8 cellular contexts compared by ENCODE assay signal in genomic region chr19:8389891-8390616, GRCh38. TPM values are rescaled to one million over a fixed set of nuclear protein-coding genes. Genes with fewer than 3 reads are reported as not detected.
DNase-seq lines count a peak whose midpoint lies in the region; ATAC-seq and TF ChIP-seq lines count a peak whose summit lies in the region.

Gene RAB11B, plus strand, starts transcription at chr19:8390360. Its CDS starts 57 bp downstream, at chr19:8390417.

- H3K27me3 ChIP-seq in PC-3 (ENCODE audit: low read length) = no peaks in the 10 kb centered on the region
- H3K27me3 ChIP-seq in mononuclear cell (ENCODE audit: insufficient read depth, low read length) = no peaks in the 10 kb centered on the region

- DNase-seq in DMS114 treated with DMSO at 0.1 percent for 48 hours (lab: John Stamatoyannopoulos, UW; ENCODE audit: unreplicated experiment) (peak; percentile 98), PC-3 (peak; percentile 100), activated T-cell treated with anti-CD3 and anti-CD28 coated beads for 48 hours (ENCODE audit: low read depth) (peak; percentile 96), epithelial cell of esophagus (ENCODE audit: low read depth) (peak; percentile 100)
- peak; percentile 86 to 95 for DNase-seq in stimulated activated CD8-positive, alpha-beta memory T cell treated with anti-CD3 and anti-CD28 coated beads, Interleukin-4, amount 100 ng/mL, for 1 hour (ENCODE audit: low read depth in 2 of 2, low spot score in 1 of 2)

- peak within 1 kb of the TSS; percentile 98 for H3K9ac ChIP-seq in PC-3 (ENCODE audit: low read length)

- H3F3A ChIP-seq in PC-3 (ENCODE audit: low read length, unreplicated experiment) = peaks cover 4% of the 10 kb centered on the region

- H4K20me1 ChIP-seq in PC-3 (ENCODE audit: low read length) = peaks cover 22% of the 10 kb centered on the region

- CTCF ChIA-PET in PC-3 (lab: Charles Lee) = interaction anchor here (0.6 to 1.0 kb wide), 3 partner anchors 34 to 56 kb away, joined by 7 to 12 read pairs (median 7); no protein-coding TSS in a partner anchor

- no peaks in the 10 kb centered on the region for H3K9me2 ChIP-seq in PC-3 (replicated peaks; ENCODE audit: low read length)

- H3K4me3 ChIP-seq in PC-3 (ENCODE audit: low read length) (peak within 1 kb of the TSS; percentile 89), epithelial cell of esophagus (ENCODE audit: low read length) (peak within 1 kb of the TSS; percentile 74), mononuclear cell (ENCODE audit: low read length) (peak within 1 kb of the TSS; percentile 98)

- POLR2A ChIA-PET in PC-3 (lab: Charles Lee; ENCODE audit: unreplicated experiment) = interaction anchor here (0.6 to 0.7 kb wide), 5 partner anchors 37 to 207 kb away, joined by 3 to 22 read pairs (median 3); partner anchors contain the start of gene ZNF414

- TF ChIP-seq RAD21 in Ishikawa (IDR thresholded peaks at IDR 0.05; ENCODE audit: low read depth) = no peak

- H3K79me2 ChIP-seq in PC-3 (ENCODE audit: low read length) = peaks cover 38% of the 10 kb centered on the region

- BruUV-seq in PC-3 (replicated peaks; lab: Mats Ljungman, UMichigan) = no TSS peak

- H3K4me1 ChIP-seq in PC-3 (ENCODE audit: insufficient read depth, low read length) (peaks cover 39% of the 10 kb centered on the region), mononuclear cell (ENCODE audit: insufficient read depth, low read length) (peaks cover 21% of the 10 kb centered on the region)

- peak; percentile 88 for ATAC-seq in GM21576 (IDR thresholded peaks at IDR 0.05; ENCODE audit: unreplicated experiment)
- ATAC-seq in PC-3 = peak; percentile 93

- H2AFZ ChIP-seq in PC-3 (ENCODE audit: low read length) = peak within 1 kb of the TSS; percentile 83

- H3K9me3 ChIP-seq in PC-3 (ENCODE audit: low read length) = no peaks in the 10 kb centered on the region
- H3K9me3 ChIP-seq in mononuclear cell (ENCODE audit: low read depth, low read length) = no peaks in the 10 kb centered on the region

- no peaks in the 10 kb centered on the region for H3K36me3 ChIP-seq in PC-3 (ENCODE audit: low read depth, low read length)

- TF ChIP-seq EP300 in Ishikawa (IDR thresholded peaks at IDR 0.05; ENCODE audit: borderline replicate concordance) = no peak; the same call in 1 of the 2 replicates

- H3K27ac ChIP-seq in PC-3 (ENCODE audit: low read length) = peak within 1 kb of the TSS; percentile 94

- intact Hi-C loops in PC-3 (cut with micrococcal nuclease) = loop anchor here (1.0 to 2.0 kb wide), 3 partner anchors 28 to 71 kb away; no protein-coding TSS in a partner anchor

- TF ChIP-seq CTCF in PC-3 (conservative IDR thresholded peaks at IDR 0.05; ENCODE audit: low read depth, low read length) (no peak), epithelial cell of esophagus (IDR thresholded peaks at IDR 0.05; ENCODE audit: insufficient read depth, low read depth, low read length, missing control alignments) (no peak)

- H3K4me2 ChIP-seq in PC-3 (ENCODE audit: low read length) = peak within 1 kb of the TSS; percentile 96

TF ChIP-seq in Ishikawa, 13 proteins besides CTCF, POLR2A, EP300 and RAD21:
- TF ChIP-seq CREB1 (IDR thresholded peaks at IDR 0.05; ENCODE audit: low read depth) = peak; percentile 98
- TF ChIP-seq, protein P1, sequence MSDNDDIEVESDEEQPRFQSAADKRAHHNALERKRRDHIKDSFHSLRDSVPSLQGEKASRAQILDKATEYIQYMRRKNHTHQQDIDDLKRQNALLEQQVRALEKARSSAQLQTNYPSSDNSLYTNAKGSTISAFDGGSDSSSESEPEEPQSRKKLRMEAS (IDR thresholded peaks at IDR 0.05) = peak; percentile 26; the same call in 1 of the 2 replicates
- TF ChIP-seq, protein P2, sequence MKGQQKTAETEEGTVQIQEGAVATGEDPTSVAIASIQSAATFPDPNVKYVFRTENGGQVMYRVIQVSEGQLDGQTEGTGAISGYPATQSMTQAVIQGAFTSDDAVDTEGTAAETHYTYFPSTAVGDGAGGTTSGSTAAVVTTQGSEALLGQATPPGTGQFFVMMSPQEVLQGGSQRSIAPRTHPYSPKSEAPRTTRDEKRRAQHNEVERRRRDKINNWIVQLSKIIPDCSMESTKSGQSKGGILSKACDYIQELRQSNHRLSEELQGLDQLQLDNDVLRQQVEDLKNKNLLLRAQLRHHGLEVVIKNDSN (IDR thresholded peaks at IDR 0.05) = peak; percentile 46; the same call in 1 of the 2 replicates
- peak; percentile 76 for TF ChIP-seq TEAD4 (IDR thresholded peaks at IDR 0.05)
- 0 out of 2 replicates have a peak, but pooled peaks have one; percentile 42 for TF ChIP-seq ZBTB7A (IDR thresholded peaks at IDR 0.05; ENCODE audit: low read depth)
- TF ChIP-seq FOXM1 (IDR thresholded peaks at IDR 0.05; ENCODE audit: borderline replicate concordance, low read depth) = 0 out of 2 replicates have a peak, but pooled peaks have one; percentile 23
- TF ChIP-seq TAF1 (IDR thresholded peaks at IDR 0.05; ENCODE audit: low read depth) = 0 out of 2 replicates have a peak, but pooled peaks have one; percentile 65
- no peak for TF ChIP-seq REST (IDR thresholded peaks at IDR 0.05; ENCODE audit: low read depth)
- TF ChIP-seq CEBPB (IDR thresholded peaks at IDR 0.05) = no peak
- peak; percentile 37; the same call in 1 of the 2 replicates for TF ChIP-seq EGR1 (IDR thresholded peaks at IDR 0.05)

RNA-seq across cellular contexts. Expression of gene RAB11B, which starts in this region (rescaled TPM):
- total RNA-seq in PC-3 (2014; rRNA removed) (29.7 and 43.6 TPM in 2 replicates), mononuclear cell (24.3 TPM)

Comparison
In these comparisons a context has a peak if more than half of its experiments do, and no peak if none do; other contexts are left out.
1. Peak in every context shown above with its lines: DNase-seq, ATAC-seq, H3K4me3 ChIP-seq and H3K27ac ChIP-seq.